ENCODE assay signal across 20 cellular contexts in the genomic region with DNA sequence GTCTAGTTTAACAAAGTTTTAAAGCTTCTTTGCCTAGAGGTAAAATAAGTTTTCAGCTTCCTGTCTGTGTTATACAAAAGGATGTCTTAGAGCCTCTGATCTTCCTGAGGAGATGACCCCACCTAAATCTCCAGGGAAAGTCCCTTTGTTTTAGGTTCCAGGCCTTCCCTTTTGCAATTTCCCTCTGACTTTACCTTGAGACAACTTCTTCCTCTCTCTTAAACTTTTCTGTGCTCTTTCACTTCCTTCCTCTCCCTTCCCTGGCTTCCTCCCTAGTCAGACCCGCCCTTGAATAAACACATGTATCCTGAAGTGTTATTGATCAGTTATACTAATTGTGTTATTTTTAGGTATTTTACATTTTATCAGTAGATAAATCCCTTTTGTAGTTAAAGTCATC.
DNase-seq lines count a peak whose midpoint lies in the region; ATAC-seq and TF ChIP-seq lines count a peak whose summit lies in the region.
"Had no signal": no experiment of that assay in that cellular context is flagged by ENCODE, and none has a peak within 500 bp of the region (broad histone marks: within the 10 kb centered on the region; RNA-seq: fewer than 3 reads in every experiment).

No MANE protein-coding gene starts in this region.

- no peaks in the 10 kb centered on the region for H3K27me3 ChIP-seq in left ventricle myocardium inferior (ENCODE audit: low read depth)
- H3K27me3 ChIP-seq in PC-9 (ENCODE audit: insufficient read depth, low read depth): no peaks in the 10 kb centered on the region
- H3K27me3 ChIP-seq: SJSA1 had no signal

- H3K9me3 ChIP-seq in left ventricle myocardium inferior (replicated peaks) (no peaks in the 10 kb centered on the region), PC-9 (ENCODE audit: insufficient read depth, low read depth) (peaks cover 12% of the 10 kb centered on the region; the same call in 1 of the 2 replicates)
- H3K9me3 ChIP-seq: SJSA1 had no signal

- no peak overlapping the region for H3K4me3 ChIP-seq in left ventricle myocardium inferior
- H3K4me3 ChIP-seq in PC-9: no peak overlapping the region
- H3K4me3 ChIP-seq: SJSA1 had no signal

- no peak for TF ChIP-seq CTCF in left ventricle myocardium inferior (IDR thresholded peaks at IDR 0.05; ENCODE audit: borderline replicate concordance)
- TF ChIP-seq CTCF in endothelial cell (IDR thresholded peaks at IDR 0.05; ENCODE audit: unreplicated experiment): no peak
- no peak for TF ChIP-seq CTCF in PC-9 (conservative IDR thresholded peaks at IDR 0.05)

- H3K4me1 ChIP-seq in left ventricle myocardium inferior (peaks cover 29% of the 10 kb centered on the region), PC-9 (replicated peaks; ENCODE audit: insufficient read depth) (no peaks in the 10 kb centered on the region)
- H3K4me1 ChIP-seq: SJSA1 had no signal

- no TSS peak for BruUV-seq in PC-9 (replicated peaks; lab: Mats Ljungman, UMichigan)

- H3K79me2 ChIP-seq in PC-9 (ENCODE audit: low read depth): no peaks in the 10 kb centered on the region

- peak overlapping the region; percentile 87 for H3K27ac Mint-ChIP-seq in endothelial cell (ENCODE audit: unreplicated experiment)

- no peaks in the 10 kb centered on the region for H4K20me1 ChIP-seq in PC-9 (ENCODE audit: insufficient read depth)

- H2AFZ ChIP-seq in PC-9: no peak overlapping the region

- H3K4me2 ChIP-seq in PC-9: no peak overlapping the region

- H3K27ac ChIP-seq in left ventricle myocardium inferior (replicated peaks) (peak overlapping the region; percentile 51), PC-9 (no peak overlapping the region)
- H3K27ac ChIP-seq: SJSA1 had no signal

- H3K9me3 Mint-ChIP-seq in endothelial cell (ENCODE audit: unreplicated experiment): no peaks in the 10 kb centered on the region

- H3F3A ChIP-seq in PC-9 (ENCODE audit: insufficient read depth, low read depth): no peaks in the 10 kb centered on the region

- H3K36me3 ChIP-seq in left ventricle myocardium inferior: no peaks in the 10 kb centered on the region
- H3K36me3 ChIP-seq in PC-9 (ENCODE audit: low read depth): no peaks in the 10 kb centered on the region
- H3K36me3 ChIP-seq: SJSA1 had no signal

- no peaks in the 10 kb centered on the region for H3K9me2 ChIP-seq in PC-9 (ENCODE audit: insufficient read depth)

- CTCF ChIA-PET in PC-9 (lab: Charles Lee): no interaction called here

- no peaks in the 10 kb centered on the region for H3K36me3 Mint-ChIP-seq in endothelial cell (ENCODE audit: low read depth, unreplicated experiment)
- H3K36me3 Mint-ChIP-seq: CD14-positive monocyte had no signal

- intact Hi-C loops in left ventricle myocardium inferior (cut with micrococcal nuclease) (no loop called here), left ventricle myocardium superior (cut with micrococcal nuclease) (no loop called here), PC-9 (cut with micrococcal nuclease; ENCODE audit: unreplicated experiment) (no loop called here)

- peaks cover 32% of the 10 kb centered on the region for H3K4me1 Mint-ChIP-seq in endothelial cell (ENCODE audit: unreplicated experiment)

- no peak for ATAC-seq in left ventricle myocardium superior
- ATAC-seq: HCT116, Right ventricle myocardium inferior had no signal

- POLR2A ChIA-PET in PC-9 (lab: Charles Lee; ENCODE audit: unreplicated experiment): no interaction called here

- peaks cover 1% of the 10 kb centered on the region for H3K27me3 Mint-ChIP-seq in endothelial cell (ENCODE audit: unreplicated experiment)

- DNase-seq in NOMO-1 treated with DMSO at 0.1 percent for 48 hours (lab: John Stamatoyannopoulos, UW; ENCODE audit: unreplicated experiment): peak; percentile 10
- no peak for DNase-seq in NOMO-1 (lab: John Stamatoyannopoulos, UW; ENCODE audit: unreplicated experiment in 2 of 2)
- DNase-seq in left ventricle myocardium inferior: no peak
- no peak for DNase-seq in left ventricle myocardium superior
- no peak for DNase-seq in endothelial cell (ENCODE audit: low spot score)
- no peak for DNase-seq in PC-9
- DNase-seq in NCI-H345 (lab: John Stamatoyannopoulos, UW): no peak
- DNase-seq: 8988T; Karpas-422; NCI-H1048; NCI-H1417 treated with DMSO at 0.1 percent for 48 hours; NCI-H187; NCI-H2107; NCI-H524; NCI-H774; NK-92 treated with Interleukin-12 subunit alpha and Interleukin-12 subunit beta, amount 100 ng/mL, for 24 hours had no signal

- H3K4me3 Mint-ChIP-seq in endothelial cell (ENCODE audit: unreplicated experiment): no peak overlapping the region
- H3K4me3 Mint-ChIP-seq: CD14-positive monocyte had no signal
